In the genomic region with DNA sequence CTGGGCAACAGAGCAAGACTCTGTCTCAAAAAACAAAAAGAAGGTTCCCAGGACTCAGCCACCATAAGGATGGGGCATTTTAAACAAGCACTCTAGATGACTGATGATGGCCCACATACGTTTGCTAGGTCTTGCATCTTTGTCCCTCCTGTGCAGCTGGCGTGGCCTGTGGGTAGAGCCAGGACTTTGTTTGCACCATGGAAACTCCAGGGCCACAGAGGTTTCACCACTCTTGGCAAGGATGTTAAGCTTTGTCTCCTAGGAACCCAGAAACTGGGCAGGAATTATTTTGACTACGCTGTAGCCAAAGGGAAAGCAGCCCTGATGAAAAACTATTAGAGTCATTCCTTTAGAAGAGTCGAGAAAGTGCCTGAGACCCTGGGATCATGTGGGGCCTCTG, we compare ENCODE assay signal across 12 cellular contexts. TPM values are rescaled to one million over a fixed set of nuclear protein-coding genes. Genes with fewer than 3 reads are reported as not detected.
DNase-seq lines count a peak whose midpoint lies in the region; ATAC-seq and TF ChIP-seq lines count a peak whose summit lies in the region.
"Had no signal": no experiment of that assay in that cellular context is flagged by ENCODE, and none has a peak within 500 bp of the region (broad histone marks: within the 10 kb centered on the region; RNA-seq: fewer than 3 reads in every experiment).

No MANE protein-coding gene starts in this region.

- peak; percentile 89 for ATAC-seq in left ventricle myocardium superior
- no peak for ATAC-seq in HG02840 (IDR thresholded peaks at IDR 0.05; ENCODE audit: low FRiP score, unreplicated experiment)

- intact Hi-C loops in left ventricle myocardium superior (cut with micrococcal nuclease), result no loop called here
- intact Hi-C loops in posterior vena cava (cut with DNase I), result no loop called here

- H3K4me3 ChIP-seq in astrocyte of the cerebellum (ENCODE audit: low read depth, low read length), result no peak overlapping the region
- H3K4me3 ChIP-seq: PC-9 had no signal

- in situ Hi-C loops in astrocyte of the cerebellum (cut with HindIII; ENCODE audit: low sequenced_read_pairs), result no loop called here

- no peak for TF ChIP-seq CTCF in astrocyte of the cerebellum (IDR thresholded peaks at IDR 0.05; ENCODE audit: low read depth, low read length, missing control alignments)

- DNase-seq in AG20443 (ENCODE audit: low spot score) (peak; percentile 83), astrocyte of the cerebellum (ENCODE audit: low read depth) (peak; percentile 50), left ventricle myocardium superior (peak; percentile 68), posterior vena cava (ENCODE audit: low spot score) (peak; percentile 88), NCI-H526 treated with DMSO at 0.1 percent for 48 hours (lab: John Stamatoyannopoulos, UW) (no peak), NCI-H2081 treated with DMSO at 0.1 percent for 48 hours (lab: John Stamatoyannopoulos, UW) (no peak)
- DNase-seq in effector CD4-positive, alpha-beta T cell, result no peak
- DNase-seq: activated CD4-positive, alpha-beta memory T cell treated with anti-CD3 and anti-CD28 coated beads, Interleukin-2, amount 10 ng/mL, durations not matched to agents 7 days and 5 days; activated effector memory CD4-positive, alpha-beta T cell treated with Interleukin-2 at 50 U/mL for 16 hours; NCI-H2171 treated with DMSO at 0.1 percent for 48 hours had no signal

RNA-seq across cellular contexts. Expression of a gene that starts 54.1 kb away (rescaled TPM):
- total RNA-seq in left ventricle myocardium superior (424 TPM), posterior vena cava (100 to 1,000 TPM; 553 to 610 TPM)

Comparison
In these comparisons a context has a peak if more than half of its experiments do, and no peak if none do; other contexts are left out.
1. DNase-seq: peak in AG20443 (single experiment), astrocyte of the cerebellum (single experiment), left ventricle myocardium superior (single experiment) and posterior vena cava (single experiment); none in NCI-H526 treated with DMSO at 0.1 percent for 48 hours (single experiment), effector CD4-positive, alpha-beta T cell (single experiment) and NCI-H2081 treated with DMSO at 0.1 percent for 48 hours (single experiment).